ENCODE assay signal across 1 cellular context in genomic region chr10:3828404-3829192, GRCh38.
TF ChIP-seq lines count a peak whose summit lies in the region.

No MANE protein-coding gene starts in this region.

TF ChIP-seq in K562, 482 proteins besides CTCF, POLR2A, EP300 and RAD21 (continued from another document and continues in another):
- TF ChIP-seq ZNF175 (CRISPR knock-in tag; IDR thresholded peaks at IDR 0.05; ENCODE audit: low read depth) (no peak; the same call in 1 of the 2 replicates), SREBF2 (CRISPR knock-in tag; IDR thresholded peaks at IDR 0.05) (no peak), MYC (IDR thresholded peaks at IDR 0.05; ENCODE audit: low read depth, low read length) (no peak), MYC (CRISPR knock-in tag; IDR thresholded peaks at IDR 0.05; ENCODE audit: borderline replicate concordance, low read depth) (no peak), CBX3 (IDR thresholded peaks at IDR 0.05; ENCODE audit: borderline replicate concordance in 1 of 2, low read length in 2 of 2) (no peak), GTF2E2 (tag; IDR thresholded peaks at IDR 0.05) (0 out of 2 replicates have a peak, but pooled peaks have one; percentile 58), USF1 (CRISPR knock-in tag; IDR thresholded peaks at IDR 0.05) (no peak; the same call in 1 of the 2 replicates), CLOCK (CRISPR knock-in tag; IDR thresholded peaks at IDR 0.05; ENCODE audit: borderline replicate concordance) (no peak), BRD4 (IDR thresholded peaks at IDR 0.05) (peak; percentile 48; the same call in 1 of the 2 replicates), ZNF232 (CRISPR knock-in tag; IDR thresholded peaks at IDR 0.05) (no peak), YBX1 (IDR thresholded peaks at IDR 0.05) (no peak), ZNF174 (CRISPR knock-in tag; IDR thresholded peaks at IDR 0.05) (no peak), ELF1 (tag; IDR thresholded peaks at IDR 0.05) (no peak), CUX1 (CRISPR knock-in tag; IDR thresholded peaks at IDR 0.05) (no peak), TARDBP (IDR thresholded peaks at IDR 0.05) (no peak), POLR2G (IDR thresholded peaks at IDR 0.05; ENCODE audit: low read depth, low read length) (no peak), RAD51 (IDR thresholded peaks at IDR 0.05; ENCODE audit: borderline replicate concordance, low read depth) (peak; percentile 76), ZNF311 (CRISPR knock-in tag; IDR thresholded peaks at IDR 0.05) (peak; percentile 14; the same call in 1 of the 2 replicates), MTA2 (IDR thresholded peaks at IDR 0.05; ENCODE audit: low read depth) (no peak), THRB (CRISPR knock-in tag; conservative IDR thresholded peaks at IDR 0.05) (no peak), MAZ (CRISPR knock-in tag; conservative IDR thresholded peaks at IDR 0.05 in 1 of 2, IDR thresholded peaks at IDR 0.05 in 1 of 2) (0 out of 4 replicates have a peak, but pooled peaks of 1 of the 2 experiments have one; percentile 30), MYBL2 (IDR thresholded peaks at IDR 0.05; ENCODE audit: low read depth) (no peak), MYBL2 (CRISPR knock-in tag; IDR thresholded peaks at IDR 0.05; ENCODE audit: borderline replicate concordance) (no peak), CSDE1 (IDR thresholded peaks at IDR 0.05) (peak in 1 of 2 experiments; percentile 74; a peak in 1 of 4 replicates), MECOM (CRISPR knock-in tag; IDR thresholded peaks at IDR 0.05) (no peak; the same call in 1 of the 2 replicates), ZNF76 (CRISPR knock-in tag; IDR thresholded peaks at IDR 0.05; ENCODE audit: borderline replicate concordance) (no peak), NR2C1 (IDR thresholded peaks at IDR 0.05) (peak; percentile 62; the same call in 1 of the 2 replicates), NR2C1 (tag; IDR thresholded peaks at IDR 0.05) (peak; percentile 72), MEF2A (IDR thresholded peaks at IDR 0.05; ENCODE audit: control insufficient read depth, low read depth, low read length) (no peak), ZNF263 (CRISPR knock-in tag; IDR thresholded peaks at IDR 0.05; ENCODE audit: borderline replicate concordance) (no peak), SPI1 (IDR thresholded peaks at IDR 0.05; ENCODE audit: borderline replicate concordance, low read depth, low read length) (no peak), ZNF445 (CRISPR knock-in tag; IDR thresholded peaks at IDR 0.05; ENCODE audit: low read depth) (no peak), ZFP91 (CRISPR knock-in tag; IDR thresholded peaks at IDR 0.05) (no peak), ATF4 (CRISPR knock-in tag; IDR thresholded peaks at IDR 0.05) (no peak; the same call in 1 of the 2 replicates), ZNF75A (CRISPR knock-in tag; IDR thresholded peaks at IDR 0.05) (no peak), DDX20 (tag; IDR thresholded peaks at IDR 0.05; ENCODE audit: low read depth) (0 out of 2 replicates have a peak, but pooled peaks have one; percentile 47), PRPF4 (IDR thresholded peaks at IDR 0.05; ENCODE audit: insufficient read depth, low read depth, low read length, poor library complexity, severe bottlenecking) (no peak)
- TF ChIP-seq, protein P1, sequence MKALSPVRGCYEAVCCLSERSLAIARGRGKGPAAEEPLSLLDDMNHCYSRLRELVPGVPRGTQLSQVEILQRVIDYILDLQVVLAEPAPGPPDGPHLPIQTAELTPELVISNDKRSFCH (CRISPR knock-in tag; IDR thresholded peaks at IDR 0.05), result no peak
- TF ChIP-seq, protein P1 (tag; IDR thresholded peaks at IDR 0.05), result peak; percentile 55; the same call in 1 of the 2 replicates
- TF ChIP-seq, protein P2, sequence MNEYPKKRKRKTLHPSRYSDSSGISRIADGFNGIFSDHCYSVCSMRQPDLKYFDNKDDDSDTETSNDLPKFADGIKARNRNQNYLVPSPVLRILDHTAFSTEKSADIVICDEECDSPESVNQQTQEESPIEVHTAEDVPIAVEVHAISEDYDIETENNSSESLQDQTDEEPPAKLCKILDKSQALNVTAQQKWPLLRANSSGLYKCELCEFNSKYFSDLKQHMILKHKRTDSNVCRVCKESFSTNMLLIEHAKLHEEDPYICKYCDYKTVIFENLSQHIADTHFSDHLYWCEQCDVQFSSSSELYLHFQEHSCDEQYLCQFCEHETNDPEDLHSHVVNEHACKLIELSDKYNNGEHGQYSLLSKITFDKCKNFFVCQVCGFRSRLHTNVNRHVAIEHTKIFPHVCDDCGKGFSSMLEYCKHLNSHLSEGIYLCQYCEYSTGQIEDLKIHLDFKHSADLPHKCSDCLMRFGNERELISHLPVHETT (CRISPR knock-in tag; conservative IDR thresholded peaks at IDR 0.05 in 1 of 2, IDR thresholded peaks at IDR 0.05 in 1 of 2), result 0 out of 4 replicates have a peak, but pooled peaks of 1 of the 2 experiments have one; percentile 26
- TF ChIP-seq, protein P3, sequence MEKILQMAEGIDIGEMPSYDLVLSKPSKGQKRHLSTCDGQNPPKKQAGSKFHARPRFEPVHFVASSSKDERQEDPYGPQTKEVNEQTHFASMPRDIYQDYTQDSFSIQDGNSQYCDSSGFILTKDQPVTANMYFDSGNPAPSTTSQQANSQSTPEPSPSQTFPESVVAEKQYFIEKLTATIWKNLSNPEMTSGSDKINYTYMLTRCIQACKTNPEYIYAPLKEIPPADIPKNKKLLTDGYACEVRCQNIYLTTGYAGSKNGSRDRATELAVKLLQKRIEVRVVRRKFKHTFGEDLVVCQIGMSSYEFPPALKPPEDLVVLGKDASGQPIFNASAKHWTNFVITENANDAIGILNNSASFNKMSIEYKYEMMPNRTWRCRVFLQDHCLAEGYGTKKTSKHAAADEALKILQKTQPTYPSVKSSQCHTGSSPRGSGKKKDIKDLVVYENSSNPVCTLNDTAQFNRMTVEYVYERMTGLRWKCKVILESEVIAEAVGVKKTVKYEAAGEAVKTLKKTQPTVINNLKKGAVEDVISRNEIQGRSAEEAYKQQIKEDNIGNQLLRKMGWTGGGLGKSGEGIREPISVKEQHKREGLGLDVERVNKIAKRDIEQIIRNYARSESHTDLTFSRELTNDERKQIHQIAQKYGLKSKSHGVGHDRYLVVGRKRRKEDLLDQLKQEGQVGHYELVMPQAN (IDR thresholded peaks at IDR 0.05; ENCODE audit: borderline replicate concordance), result no peak; the same call in 1 of the 2 replicates
- TF ChIP-seq, protein P4, sequence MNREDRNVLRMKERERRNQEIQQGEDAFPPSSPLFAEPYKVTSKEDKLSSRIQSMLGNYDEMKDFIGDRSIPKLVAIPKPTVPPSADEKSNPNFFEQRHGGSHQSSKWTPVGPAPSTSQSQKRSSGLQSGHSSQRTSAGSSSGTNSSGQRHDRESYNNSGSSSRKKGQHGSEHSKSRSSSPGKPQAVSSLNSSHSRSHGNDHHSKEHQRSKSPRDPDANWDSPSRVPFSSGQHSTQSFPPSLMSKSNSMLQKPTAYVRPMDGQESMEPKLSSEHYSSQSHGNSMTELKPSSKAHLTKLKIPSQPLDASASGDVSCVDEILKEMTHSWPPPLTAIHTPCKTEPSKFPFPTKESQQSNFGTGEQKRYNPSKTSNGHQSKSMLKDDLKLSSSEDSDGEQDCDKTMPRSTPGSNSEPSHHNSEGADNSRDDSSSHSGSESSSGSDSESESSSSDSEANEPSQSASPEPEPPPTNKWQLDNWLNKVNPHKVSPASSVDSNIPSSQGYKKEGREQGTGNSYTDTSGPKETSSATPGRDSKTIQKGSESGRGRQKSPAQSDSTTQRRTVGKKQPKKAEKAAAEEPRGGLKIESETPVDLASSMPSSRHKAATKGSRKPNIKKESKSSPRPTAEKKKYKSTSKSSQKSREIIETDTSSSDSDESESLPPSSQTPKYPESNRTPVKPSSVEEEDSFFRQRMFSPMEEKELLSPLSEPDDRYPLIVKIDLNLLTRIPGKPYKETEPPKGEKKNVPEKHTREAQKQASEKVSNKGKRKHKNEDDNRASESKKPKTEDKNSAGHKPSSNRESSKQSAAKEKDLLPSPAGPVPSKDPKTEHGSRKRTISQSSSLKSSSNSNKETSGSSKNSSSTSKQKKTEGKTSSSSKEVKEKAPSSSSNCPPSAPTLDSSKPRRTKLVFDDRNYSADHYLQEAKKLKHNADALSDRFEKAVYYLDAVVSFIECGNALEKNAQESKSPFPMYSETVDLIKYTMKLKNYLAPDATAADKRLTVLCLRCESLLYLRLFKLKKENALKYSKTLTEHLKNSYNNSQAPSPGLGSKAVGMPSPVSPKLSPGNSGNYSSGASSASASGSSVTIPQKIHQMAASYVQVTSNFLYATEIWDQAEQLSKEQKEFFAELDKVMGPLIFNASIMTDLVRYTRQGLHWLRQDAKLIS (CRISPR knock-in tag; IDR thresholded peaks at IDR 0.05), result no peak
